ENCODE assay signal across 20 cellular contexts in the genomic region with DNA sequence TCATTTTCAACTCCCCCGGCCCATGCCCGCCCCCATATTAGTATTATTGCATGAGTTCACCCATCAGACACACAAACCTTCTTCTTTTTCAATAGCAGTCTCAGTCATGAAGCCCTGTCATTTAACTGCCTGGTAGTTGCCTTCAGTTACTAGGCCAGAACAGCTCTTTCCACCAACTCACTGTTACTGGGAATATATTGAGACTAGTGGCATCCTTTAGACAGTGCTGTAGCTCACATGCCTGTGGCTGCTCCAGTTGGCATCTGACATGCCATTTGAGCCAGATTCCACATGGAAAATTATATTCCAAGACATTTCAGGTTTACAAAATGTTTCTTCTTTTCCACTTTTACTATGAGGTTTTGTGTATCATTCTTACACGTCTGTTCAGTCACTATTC.
"Had no signal": no experiment of that assay in that cellular context is flagged by ENCODE, and none has a peak within 500 bp of the region (broad histone marks: within the 10 kb centered on the region; RNA-seq: fewer than 3 reads in every experiment).

No MANE protein-coding gene starts in this region.

- H3K4me3 Mint-ChIP-seq: activated CD4-positive, alpha-beta T cell treated with anti-CD3 and anti-CD28 coated beads, Interleukin-2, amount 10 ng/mL, durations not matched to agents 24 days and 14 days; activated CD8-positive, alpha-beta T cell treated with anti-CD3 and anti-CD28 coated beads for 36 hours; activated naive CD4-positive, alpha-beta T cell treated with anti-CD3 and anti-CD28 coated beads for 36 hours; activated T-cell treated with anti-CD3 and anti-CD28 coated beads, Interleukin-2, amount 50 U/mL, for 24 hours; central memory CD8-positive, alpha-beta T cell; naive thymus-derived CD4-positive, alpha-beta T cell; stimulated activated naive CD8-positive, alpha-beta T cell treated with anti-CD3 and anti-CD28 coated beads, Interleukin-15, amount 100 ng/mL, for 72 hours had no signal

- H3K4me1 Mint-ChIP-seq: activated CD4-positive, alpha-beta T cell treated with anti-CD3 and anti-CD28 coated beads, Interleukin-2, amount 10 ng/mL, durations not matched to agents 24 days and 14 days; central memory CD8-positive, alpha-beta T cell; stimulated activated naive CD8-positive, alpha-beta T cell treated with anti-CD3 and anti-CD28 coated beads, Interleukin-15, amount 100 ng/mL, for 72 hours had no signal

- FAIRE-seq: endometrium, kidney had no signal

- H3K9me3 ChIP-seq: colonic mucosa, gastrocnemius medialis, upper lobe of left lung had no signal

- H3K4me3 ChIP-seq: colonic mucosa, gastrocnemius medialis, skin epidermis, upper lobe of left lung had no signal

- H3K9me3 Mint-ChIP-seq: activated CD4-positive, alpha-beta T cell treated with anti-CD3 and anti-CD28 coated beads, Interleukin-2, amount 10 ng/mL, durations not matched to agents 24 days and 14 days; activated CD8-positive, alpha-beta T cell treated with anti-CD3 and anti-CD28 coated beads for 36 hours; activated naive CD4-positive, alpha-beta T cell treated with anti-CD3 and anti-CD28 coated beads for 36 hours; activated T-cell treated with anti-CD3 and anti-CD28 coated beads, Interleukin-2, amount 50 U/mL, for 24 hours; activated T-helper 2 cell treated with anti-CD3 and anti-CD28 coated beads, Interferon-gamma antibody, Interleukin-2, Interleukin-4, amounts not matched to agents 10 μg/mL and 5 μg/mL and 100 μg/mL, durations not matched to agents 14 hours and 24 hours and 36 hours; central memory CD8-positive, alpha-beta T cell; naive thymus-derived CD4-positive, alpha-beta T cell; stimulated activated naive CD8-positive, alpha-beta T cell treated with anti-CD3 and anti-CD28 coated beads, Interleukin-15, amount 100 ng/mL, for 72 hours had no signal

- H3K4me1 ChIP-seq: colonic mucosa, upper lobe of left lung had no signal

- H3K27me3 ChIP-seq: colonic mucosa, gastrocnemius medialis, upper lobe of left lung had no signal

- H3K27ac Mint-ChIP-seq: activated CD4-positive, alpha-beta T cell treated with anti-CD3 and anti-CD28 coated beads, Interleukin-2, amount 10 ng/mL, durations not matched to agents 24 days and 14 days; activated CD8-positive, alpha-beta T cell treated with anti-CD3 and anti-CD28 coated beads for 36 hours; activated naive CD4-positive, alpha-beta T cell treated with anti-CD3 and anti-CD28 coated beads for 36 hours; activated T-cell treated with anti-CD3 and anti-CD28 coated beads, Interleukin-2, amount 50 U/mL, for 24 hours; activated T-helper 2 cell treated with anti-CD3 and anti-CD28 coated beads, Interferon-gamma antibody, Interleukin-2, Interleukin-4, amounts not matched to agents 10 μg/mL and 5 μg/mL and 100 μg/mL, durations not matched to agents 14 hours and 24 hours and 36 hours; stimulated activated naive CD8-positive, alpha-beta T cell treated with anti-CD3 and anti-CD28 coated beads, Interleukin-15, amount 100 ng/mL, for 72 hours had no signal

- ATAC-seq: activated CD8-positive, alpha-beta T cell treated with anti-CD3 and anti-CD28 coated beads for 36 hours; gastrocnemius medialis; left lobe of liver; naive thymus-derived CD4-positive, alpha-beta T cell; stimulated activated naive CD8-positive, alpha-beta T cell treated with anti-CD3 and anti-CD28 coated beads, Interleukin-15, amount 100 ng/mL, for 72 hours had no signal

- H3K27ac ChIP-seq: colonic mucosa, gastrocnemius medialis, skin epidermis, upper lobe of left lung had no signal

- DNase-seq: activated CD4-positive, alpha-beta T cell treated with anti-CD3 and anti-CD28 coated beads, Interleukin-2, amount 10 ng/mL, durations not matched to agents 24 days and 14 days; activated CD8-positive, alpha-beta T cell treated with anti-CD3 and anti-CD28 coated beads for 36 hours; activated naive CD4-positive, alpha-beta T cell treated with anti-CD3 and anti-CD28 coated beads for 36 hours; activated T-cell treated with anti-CD3 and anti-CD28 coated beads, Interleukin-2, amount 50 U/mL, for 24 hours; colonic mucosa; erythroblast; gastrocnemius medialis; kidney; naive thymus-derived CD4-positive, alpha-beta T cell; retina; stimulated activated CD4-positive, alpha-beta T cell treated with anti-CD3 and anti-CD28 coated beads, Interleukin-15, amount 100 ng/mL, for 24 hours; stimulated activated CD4-positive, alpha-beta T cell treated with anti-CD3 and anti-CD28 coated beads, Interleukin-2, amount 100 ng/mL, for 48 hours; stimulated activated naive CD8-positive, alpha-beta T cell treated with anti-CD3 and anti-CD28 coated beads, Interleukin-15, amount 100 ng/mL, for 72 hours; T-helper 9 cell; upper lobe of left lung had no signal

- H3K27me3 Mint-ChIP-seq: activated CD4-positive, alpha-beta T cell treated with anti-CD3 and anti-CD28 coated beads, Interleukin-2, amount 10 ng/mL, durations not matched to agents 24 days and 14 days; activated CD8-positive, alpha-beta T cell treated with anti-CD3 and anti-CD28 coated beads for 36 hours; activated T-cell treated with anti-CD3 and anti-CD28 coated beads, Interleukin-2, amount 50 U/mL, for 24 hours; central memory CD8-positive, alpha-beta T cell; naive thymus-derived CD4-positive, alpha-beta T cell; stimulated activated naive CD8-positive, alpha-beta T cell treated with anti-CD3 and anti-CD28 coated beads, Interleukin-15, amount 100 ng/mL, for 72 hours had no signal
